In genomic region chr17:10614536-10615155, GRCh38 we compare ENCODE assay signal across 9 cellular contexts. TPM values are rescaled to one million over a fixed set of nuclear protein-coding genes. Genes with fewer than 3 reads are reported as not detected.
DNase-seq lines count a peak whose midpoint lies in the region; ATAC-seq and TF ChIP-seq lines count a peak whose summit lies in the region.
"Had no signal": no experiment of that assay in that cellular context is flagged by ENCODE, and none has a peak within 500 bp of the region (broad histone marks: within the 10 kb centered on the region; RNA-seq: fewer than 3 reads in every experiment).

No MANE protein-coding gene starts in this region.

- no peak overlapping the region for H3K27ac Mint-ChIP-seq in CD8-positive, alpha-beta T cell
- H3K27ac Mint-ChIP-seq: T-helper 1 cell treated with Interleukin-12 subunit alpha and Interleukin-12 subunit beta and Interleukin-4 antibody, amounts not matched to agents 30 μg/mL and 1 μg/mL, for 36 hours had no signal

- no peak for TF ChIP-seq POLR2A in breast epithelium (IDR thresholded peaks at IDR 0.05)
- TF ChIP-seq POLR2A in tibial nerve (IDR thresholded peaks at IDR 0.05) = no peak

- H3K27me3 Mint-ChIP-seq in CD8-positive, alpha-beta T cell (ENCODE audit: low read depth) = peaks cover 15% of the 10 kb centered on the region

- H3K4me1 Mint-ChIP-seq in CD8-positive, alpha-beta T cell (ENCODE audit: low read depth) = no peaks in the 10 kb centered on the region

- H3K4me3 ChIP-seq in CD8-positive, alpha-beta T cell (ENCODE audit: low read depth, low read length) = no peak overlapping the region
- H3K4me3 ChIP-seq in breast epithelium = no peak overlapping the region
- no peak overlapping the region for H3K4me3 ChIP-seq in tibial nerve

- DNase-seq in CD8-positive, alpha-beta T cell = peak in 1 of 7 experiments; percentile 19
- DNase-seq in NCI-H69 (lab: John Stamatoyannopoulos, UW) (peak; percentile 23), breast epithelium (ENCODE audit: low spot score in 2 of 2) (no peak), left colon (peak in 1 of 2 donors; percentile 49), tibial nerve (ENCODE audit: low spot score in 2 of 2) (peak in 1 of 2 donors; percentile 66), DMS153 treated with DMSO at 0.1 percent for 48 hours (lab: John Stamatoyannopoulos, UW; ENCODE audit: unreplicated experiment) (no peak)

- intact Hi-C loops in CD8-positive, alpha-beta T cell (cut with DNase I, micrococcal nuclease) = loop anchor here (1.0 to 10.0 kb wide), 3 partner anchors 647 to 890 kb away; no protein-coding TSS in a partner anchor
- intact Hi-C loops in breast epithelium (cut with DNase I; ENCODE audit: low total_unique reads) = loop anchor here (5.0 to 10.0 kb wide), 2 partner anchors 290 to 817 kb away; no protein-coding TSS in a partner anchor
- intact Hi-C loops in left colon (cut with DNase I, micrococcal nuclease) = loop anchor here (10.0 kb wide), 2 partner anchors 290 to 690 kb away; no protein-coding TSS in a partner anchor

- no peak overlapping the region for H3K27ac ChIP-seq in CD8-positive, alpha-beta T cell (ENCODE audit: low read depth, low read length)
- H3K27ac ChIP-seq in breast epithelium (no peak overlapping the region), tibial nerve (no peak overlapping the region)

- no peaks in the 10 kb centered on the region for H3K36me3 ChIP-seq in CD8-positive, alpha-beta T cell (ENCODE audit: insufficient read depth, low read length)
- H3K36me3 ChIP-seq in breast epithelium (no peaks in the 10 kb centered on the region), tibial nerve (no peaks in the 10 kb centered on the region)

- no peaks in the 10 kb centered on the region for H3K27me3 ChIP-seq in CD8-positive, alpha-beta T cell (ENCODE audit: insufficient read depth, low read length)
- no peaks in the 10 kb centered on the region for H3K27me3 ChIP-seq in breast epithelium
- H3K27me3 ChIP-seq in tibial nerve = no peaks in the 10 kb centered on the region

- no peaks in the 10 kb centered on the region for H3K9me3 ChIP-seq in CD8-positive, alpha-beta T cell (ENCODE audit: low read length)
- H3K9me3 ChIP-seq in breast epithelium (no peaks in the 10 kb centered on the region), tibial nerve (no peaks in the 10 kb centered on the region)

- no peak overlapping the region for H3K4me3 Mint-ChIP-seq in CD8-positive, alpha-beta T cell
- H3K4me3 Mint-ChIP-seq: T-helper 1 cell treated with Interleukin-12 subunit alpha and Interleukin-12 subunit beta and Interleukin-4 antibody, amounts not matched to agents 30 μg/mL and 1 μg/mL, for 36 hours had no signal

- H3K4me1 ChIP-seq in CD8-positive, alpha-beta T cell (ENCODE audit: insufficient read depth, low read length) = no peaks in the 10 kb centered on the region
- no peaks in the 10 kb centered on the region for H3K4me1 ChIP-seq in breast epithelium
- peaks cover 0 to 17% (median 0%) of the 10 kb centered on the region in 4 donors for H3K4me1 ChIP-seq in tibial nerve

- H3K36me3 Mint-ChIP-seq in CD8-positive, alpha-beta T cell = no peaks in the 10 kb centered on the region

- CTCF ChIA-PET in CD8-positive, alpha-beta T cell (lab: Charles Lee) = interaction anchor here (0.7 to 9.2 kb wide), 5 partner anchors 15 to 688 kb away, joined by 3 to 121 read pairs (median 6); no protein-coding TSS in a partner anchor

- TF ChIP-seq EP300 in tibial nerve (IDR thresholded peaks at IDR 0.05) = no peak

- TF ChIP-seq CTCF in CD8-positive, alpha-beta T cell (IDR thresholded peaks at IDR 0.05) = peak; percentile 15
- TF ChIP-seq CTCF in breast epithelium (IDR thresholded peaks at IDR 0.05) (peak; percentile 47 to 63 (median 52)), tibial nerve (IDR thresholded peaks at IDR 0.05) (peak; percentile 53 to 70 (median 57))

- no peaks in the 10 kb centered on the region for H3K9me3 Mint-ChIP-seq in CD8-positive, alpha-beta T cell
- H3K9me3 Mint-ChIP-seq: T-helper 1 cell treated with Interleukin-12 subunit alpha and Interleukin-12 subunit beta and Interleukin-4 antibody, amounts not matched to agents 30 μg/mL and 1 μg/mL, for 36 hours had no signal

- 69 to 73% methylated on average over 6 of the region's 6 CpGs for WGBS in tibial nerve, 2 donors

- ATAC-seq in CD8-positive, alpha-beta T cell = no peak
- peak; percentile 55 for ATAC-seq in GM18502 (IDR thresholded peaks at IDR 0.05; ENCODE audit: poor library complexity, unreplicated experiment)
- ATAC-seq in left colon = peak; percentile 64
- ATAC-seq in HG02588 (IDR thresholded peaks at IDR 0.05; ENCODE audit: unreplicated experiment) = no peak

- POLR2A ChIA-PET in CD8-positive, alpha-beta T cell (lab: Charles Lee) = no interaction called here

RNA-seq across cellular contexts. Expression of gene MYH3, which starts 42.5 kb away (rescaled TPM):
- 1 to 10 TPM; 2.5 to 3.2 TPM for total RNA-seq in CD8-positive, alpha-beta T cell
- 1 to 10 TPM in 2 of 3 donors, under 1 TPM in 1; 0.80 to 2.9 (median 2.2) TPM for total RNA-seq in breast epithelium
- 1 to 10 TPM; 1.0 to 1.6 TPM for total RNA-seq in left colon
- 1 to 10 TPM in 3 of 4 donors, under 1 TPM in 1; 0.59 to 8.1 (median 3.8) TPM for total RNA-seq in tibial nerve

Comparison
In these comparisons a context has a peak if more than half of its experiments do, and no peak if none do; other contexts are left out.
1. ATAC-seq: peak in GM18502 (single experiment) and left colon (single experiment); none in CD8-positive, alpha-beta T cell (single experiment) and HG02588 (single experiment).
2. Peak in every context shown above with its lines, with median percentiles within 50 percentile points of each other: CTCF ChIP-seq.